ENCODE assay signal across 1 cellular context in genomic region chr12:6281081-6281809, GRCh38.
TF ChIP-seq lines count a peak whose summit lies in the region.

No MANE protein-coding gene starts in this region.

TF ChIP-seq in H1, 55 proteins besides CTCF, POLR2A, EP300 and RAD21:
- no peak for TF ChIP-seq SRF (IDR thresholded peaks at IDR 0.05; ENCODE audit: low read depth, low read length)
- no peak for TF ChIP-seq CTBP2 (IDR thresholded peaks at IDR 0.05; ENCODE audit: borderline replicate concordance, insufficient read depth, insufficient read length, low read length)
- TF ChIP-seq FOSL1 (IDR thresholded peaks at IDR 0.05; ENCODE audit: insufficient read depth, low read depth, low read length), result no peak
- TF ChIP-seq SP2 (IDR thresholded peaks at IDR 0.05; ENCODE audit: low read length), result no peak
- TF ChIP-seq RXRA (IDR thresholded peaks at IDR 0.05; ENCODE audit: insufficient read depth, low read depth, low read length), result no peak
